ENCODE assay signal across 15 cellular contexts in the genomic region with DNA sequence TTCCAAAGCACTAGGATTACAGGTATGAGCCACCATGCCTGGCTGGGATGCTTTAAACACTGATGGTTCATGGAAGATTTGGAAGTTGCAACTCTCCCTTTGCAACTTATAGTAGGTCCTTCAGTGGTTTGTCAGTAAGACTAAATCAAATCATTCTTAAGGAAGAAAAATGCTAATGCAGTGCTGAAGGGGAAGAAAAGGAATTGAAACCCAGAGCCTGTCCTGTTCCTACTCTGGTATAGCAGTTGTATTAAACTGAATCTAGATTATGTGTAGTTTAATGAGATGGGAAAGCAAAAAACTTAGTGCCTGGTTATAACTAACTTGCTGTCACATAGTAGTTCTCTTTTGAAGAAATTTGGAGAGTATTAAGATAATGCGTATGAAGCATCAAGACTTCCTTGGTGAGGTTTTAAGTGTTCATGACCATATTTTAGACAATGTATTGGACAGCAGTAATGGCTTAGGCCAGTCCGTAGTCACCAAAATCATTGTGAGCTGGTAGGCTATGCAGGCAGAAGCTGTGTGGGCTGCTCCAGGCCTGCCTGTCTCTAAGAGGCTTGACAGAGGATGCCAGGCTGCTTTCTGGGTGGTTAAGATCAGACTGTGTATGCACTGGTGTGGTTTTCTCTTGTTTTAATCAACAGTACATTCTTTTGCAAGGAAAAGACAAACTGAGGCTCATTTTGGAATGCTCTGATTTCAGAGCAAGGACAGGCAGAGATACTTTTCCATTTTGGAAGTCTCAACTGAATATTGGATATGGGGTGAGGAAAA. TPM values are rescaled to one million over a fixed set of nuclear protein-coding genes. Genes with fewer than 3 reads are reported as not detected.
DNase-seq lines count a peak whose midpoint lies in the region; ATAC-seq lines count a peak whose summit lies in the region.
"Had no signal": no experiment of that assay in that cellular context is flagged by ENCODE, and none has a peak within 500 bp of the region (broad histone marks: within the 10 kb centered on the region; RNA-seq: fewer than 3 reads in every experiment).

No MANE protein-coding gene starts in this region.

- H3K4me1 Mint-ChIP-seq in CD4-positive, alpha-beta memory T cell = peaks cover 60 to 85% (median 73%) of the 10 kb centered on the region in 4 donors
- peaks cover 41 to 44% (median 42%) of the 10 kb centered on the region in 3 donors for H3K4me1 Mint-ChIP-seq in naive B cell
- H3K4me1 Mint-ChIP-seq: nephron progenitor cell had no signal

- no peaks in the 10 kb centered on the region for H3K36me3 ChIP-seq in CD4-positive, alpha-beta memory T cell (ENCODE audit: insufficient read depth, low read length)

- H3K27me3 Mint-ChIP-seq in CD4-positive, alpha-beta memory T cell = no peaks in the 10 kb centered on the region
- no peaks in the 10 kb centered on the region for H3K27me3 Mint-ChIP-seq in naive B cell

- H3K4me3 ChIP-seq in CD4-positive, alpha-beta memory T cell (ENCODE audit: low read length in 2 of 2) = no peak overlapping the region
- H3K4me3 ChIP-seq: stomach had no signal

- H3K27me3 ChIP-seq in CD4-positive, alpha-beta memory T cell (ENCODE audit: insufficient read depth, low read length) = no peaks in the 10 kb centered on the region
- H3K27me3 ChIP-seq: stomach had no signal

- DNase-seq in CD4-positive, alpha-beta memory T cell = peak in 1 of 5 donors; percentile 58
- DNase-seq in MV-4-11 (lab: John Stamatoyannopoulos, UW) (peak; percentile 44), amniotic epithelial cell (ENCODE audit: low read depth) (peak; percentile 10), naive B cell (no peak), NCI-H1930 (lab: John Stamatoyannopoulos, UW) (no peak), AG08396 (ENCODE audit: low spot score) (no peak)
- DNase-seq in NK-92 treated with Interleukin-12 subunit alpha and Interleukin-12 subunit beta, amount 100 ng/mL, for 24 hours (lab: John Stamatoyannopoulos, UW) = no peak
- DNase-seq: activated CD4-positive, alpha-beta T cell treated with anti-CD3 and anti-CD28 coated beads, Interleukin-2, amount 50 U/mL, for 48 hours; erythroblast; HCEC 1CT; NCI-H2107; nephron progenitor cell; right cardiac atrium; stomach had no signal

- intact Hi-C loops in CD4-positive, alpha-beta memory T cell (cut with micrococcal nuclease) = loop anchor here (2.0 kb wide), 1 partner anchor 13 kb away; a partner anchor contains a TSS

- CTCF ChIA-PET in CD4-positive, alpha-beta memory T cell (lab: Charles Lee; ENCODE audit: partially characterized antibody) = interaction anchor here (0.6 to 4.7 kb wide), 10 partner anchors 9 to 90 kb away, joined by 3 to 26 read pairs (median 5); a partner anchor contains a TSS

- H3K4me1 ChIP-seq in CD4-positive, alpha-beta memory T cell (ENCODE audit: insufficient read depth, low read length) = peaks cover 68% of the 10 kb centered on the region

- peak overlapping the region; percentile 49 to 89 (median 78) for H3K27ac Mint-ChIP-seq in CD4-positive, alpha-beta memory T cell
- peak overlapping the region in 4 of 6 donors; percentile 36 to 72 (median 64) for H3K27ac Mint-ChIP-seq in naive B cell
- H3K27ac Mint-ChIP-seq: nephron progenitor cell had no signal

- H3K9me3 Mint-ChIP-seq in CD4-positive, alpha-beta memory T cell = peaks cover 0 to 10% (median 3%) of the 10 kb centered on the region in 8 donors
- H3K9me3 Mint-ChIP-seq in naive B cell = peaks cover 1 to 10% (median 6%) of the 10 kb centered on the region in 7 donors

- H3K36me3 Mint-ChIP-seq in CD4-positive, alpha-beta memory T cell = peaks cover 40 to 44% of the 10 kb centered on the region in 2 donors
- peaks cover 13 to 19% of the 10 kb centered on the region in 2 donors for H3K36me3 Mint-ChIP-seq in naive B cell

- H3K27ac ChIP-seq in CD4-positive, alpha-beta memory T cell (ENCODE audit: low read depth, low read length) = peak overlapping the region; percentile 19

- H3K9me3 ChIP-seq in CD4-positive, alpha-beta memory T cell (ENCODE audit: control insufficient read depth in 1 of 2, low read length in 2 of 2) = peaks cover 0 to 4% of the 10 kb centered on the region in 2 donors
- H3K9me3 ChIP-seq: stomach had no signal

- POLR2A ChIA-PET in CD4-positive, alpha-beta memory T cell (lab: Charles Lee; ENCODE audit: partially characterized antibody) = interaction anchor here (1.1 to 6.1 kb wide), 6 partner anchors 10 to 91 kb away, joined by 3 to 51 read pairs (median 10); a partner anchor contains a TSS

- peak overlapping the region in 7 of 8 donors; percentile 7 to 78 (median 57) for H3K4me3 Mint-ChIP-seq in CD4-positive, alpha-beta memory T cell
- peak overlapping the region in 2 of 8 donors; percentile 2 to 27 for H3K4me3 Mint-ChIP-seq in naive B cell
- H3K4me3 Mint-ChIP-seq: nephron progenitor cell had no signal

- ATAC-seq in naive B cell (ENCODE audit: low read depth in 2 of 2) (peak; percentile 35 to 40), GM18858 (IDR thresholded peaks at IDR 0.05; ENCODE audit: unreplicated experiment) (no peak)

RNA-seq across cellular contexts. Expression of a gene that starts 14.0 kb away (rescaled TPM):
- 10 to 100 TPM; 36.4 to 40.9 TPM for total RNA-seq in CD4-positive, alpha-beta memory T cell
- 10 to 100 TPM; 14.5 to 30.3 TPM for polyA plus RNA-seq in CD4-positive, alpha-beta memory T cell
- 1 to 10 TPM; 2.4 to 6.2 (median 5.9) TPM for polyA plus RNA-seq in naive B cell (ENCODE audit: low read depth in 6 of 6)

RNA-seq across cellular contexts. Expression of a gene that starts 44.2 kb away (rescaled TPM):
- 10 to 100 TPM in 1 of 2 experiments, 1 to 10 TPM in 1; 6.4 to 10.4 TPM for total RNA-seq in CD4-positive, alpha-beta memory T cell
- 1 to 10 TPM; 1.5 to 1.8 TPM for polyA plus RNA-seq in CD4-positive, alpha-beta memory T cell
- polyA plus RNA-seq in naive B cell (ENCODE audit: low read depth in 6 of 6) = 10 to 100 TPM in 2 of 6 donors, 1 to 10 TPM in 4; 4.1 to 27.2 (median 8.4) TPM

Comparison
In these comparisons a context has a peak if more than half of its experiments do, and no peak if none do; other contexts are left out.
1. DNase-seq: peak in MV-4-11 (single experiment) and amniotic epithelial cell (single experiment); none in naive B cell (single experiment), NK-92 treated with Interleukin-12 subunit alpha and Interleukin-12 subunit beta, amount 100 ng/mL, for 24 hours (single experiment), NCI-H1930 (0 of 2) and AG08396 (single experiment).